27 cellular contexts compared by ENCODE assay signal in genomic region chr13:21871919-21872318, GRCh38.
"Had no signal": no experiment of that assay in that cellular context is flagged by ENCODE, and none has a peak within 500 bp of the region (broad histone marks: within the 10 kb centered on the region; RNA-seq: fewer than 3 reads in every experiment).

No MANE protein-coding gene starts in this region.

- H3K4me3 ChIP-seq: esophagus squamous epithelium, gastrocnemius medialis, lower lobe of right lung, sigmoid colon, upper lobe of left lung had no signal

- DNase-seq: activated CD4-positive, alpha-beta T cell treated with anti-CD3 and anti-CD28 coated beads for 1 hour; activated CD4-positive, alpha-beta T cell treated with anti-CD3 and anti-CD28 coated beads, Interleukin-2, amount 10 ng/mL, durations not matched to agents 7 days and 5 days; activated naive CD4-positive, alpha-beta T cell; activated T-cell treated with anti-CD3 and anti-CD28 coated beads for 4 hours; activated T-cell treated with anti-CD3 and anti-CD28 coated beads, Interleukin-2, amount 50 U/mL, for 72 hours; effector CD4-positive, alpha-beta T cell; esophagus squamous epithelium; gastrocnemius medialis; glutamatergic neuron; lower lobe of right lung; mesendoderm; posterior cingulate gyrus; sigmoid colon; stimulated activated CD4-positive, alpha-beta T cell treated with anti-CD3 and anti-CD28 coated beads, Interleukin-4, amount 100 ng/mL, for 4 hours; stimulated activated CD8-positive, alpha-beta memory T cell treated with anti-CD3 and anti-CD28 coated beads, Interleukin-4, amount 100 ng/mL, for 48 hours; stimulated activated naive CD8-positive, alpha-beta T cell treated with anti-CD3 and anti-CD28 coated beads, Interleukin-15, amount 100 ng/mL, for 72 hours; substantia nigra; T-helper 17 cell had no signal

- H3K9me3 ChIP-seq: esophagus squamous epithelium, gastrocnemius medialis, lower lobe of right lung, sigmoid colon, upper lobe of left lung had no signal

- H3K27ac ChIP-seq: esophagus squamous epithelium, gastrocnemius medialis, lower lobe of right lung, sigmoid colon, upper lobe of left lung had no signal

- H3K36me3 Mint-ChIP-seq: activated naive CD4-positive, alpha-beta T cell treated with anti-CD3 and anti-CD28 coated beads, Interleukin-2, amount 50 U/mL, for 72 hours; natural killer cell treated with Interleukin-12 subunit alpha and Interleukin-12 subunit beta and Interleukin-15 and Interleukin-18, amount 100 ng/mL, for 72 hours; stimulated activated memory B cell treated with anti-CD40 and anti-IgM and Interleukin-4, amounts not matched to agents 10 μg/mL and 1 μg/mL and 100 μg/mL, for 72 hours had no signal

- H3K27me3 ChIP-seq: esophagus squamous epithelium, gastrocnemius medialis, sigmoid colon, upper lobe of left lung had no signal

- H3K36me3 ChIP-seq: esophagus squamous epithelium, gastrocnemius medialis, lower lobe of right lung, sigmoid colon, upper lobe of left lung had no signal

- H3K9me3 Mint-ChIP-seq: activated CD4-positive, alpha-beta T cell treated with anti-CD3 and anti-CD28 coated beads, Interleukin-2, amount 10 ng/mL, durations not matched to agents 7 days and 5 days; activated naive CD4-positive, alpha-beta T cell treated with anti-CD3 and anti-CD28 coated beads, Interleukin-2, amount 50 U/mL, for 72 hours; activated T-cell treated with anti-CD3 and anti-CD28 coated beads, Interleukin-2, amount 50 U/mL, for 72 hours; central memory CD8-positive, alpha-beta T cell; dendritic cell treated with granulocyte-macrophage colony-stimulating factor and Interleukin-4, amounts not matched to agents 40 ng/mL and 50 ng/mL, for 4 days; natural killer cell treated with Interleukin-12 subunit alpha and Interleukin-12 subunit beta and Interleukin-15 and Interleukin-18, amount 100 ng/mL, for 72 hours; stimulated activated memory B cell treated with anti-CD40 and anti-IgM and Interleukin-4, amounts not matched to agents 10 μg/mL and 1 μg/mL and 100 μg/mL, for 72 hours; stimulated activated naive CD8-positive, alpha-beta T cell treated with anti-CD3 and anti-CD28 coated beads, Interleukin-15, amount 100 ng/mL, for 72 hours had no signal

- H3K4me1 ChIP-seq: gastrocnemius medialis, lower lobe of right lung, sigmoid colon had no signal

- H3K4me3 Mint-ChIP-seq: activated CD4-positive, alpha-beta T cell treated with anti-CD3 and anti-CD28 coated beads, Interleukin-2, amount 10 ng/mL, durations not matched to agents 7 days and 5 days; activated T-cell treated with anti-CD3 and anti-CD28 coated beads, Interleukin-2, amount 50 U/mL, for 72 hours; central memory CD8-positive, alpha-beta T cell; dendritic cell treated with granulocyte-macrophage colony-stimulating factor and Interleukin-4, amounts not matched to agents 40 ng/mL and 50 ng/mL, for 4 days; natural killer cell treated with Interleukin-12 subunit alpha and Interleukin-12 subunit beta and Interleukin-15 and Interleukin-18, amount 100 ng/mL, for 72 hours; stimulated activated memory B cell treated with anti-CD40 and anti-IgM and Interleukin-4, amounts not matched to agents 10 μg/mL and 1 μg/mL and 100 μg/mL, for 72 hours; stimulated activated naive CD8-positive, alpha-beta T cell treated with anti-CD3 and anti-CD28 coated beads, Interleukin-15, amount 100 ng/mL, for 72 hours; T-helper 17 cell had no signal

- FAIRE-seq: bronchial epithelial cell, keratinocyte, small intestine had no signal

- H3K27ac Mint-ChIP-seq: activated CD4-positive, alpha-beta T cell treated with anti-CD3 and anti-CD28 coated beads, Interleukin-2, amount 10 ng/mL, durations not matched to agents 7 days and 5 days; activated naive CD4-positive, alpha-beta T cell treated with anti-CD3 and anti-CD28 coated beads, Interleukin-2, amount 50 U/mL, for 72 hours; activated T-cell treated with anti-CD3 and anti-CD28 coated beads, Interleukin-2, amount 50 U/mL, for 72 hours; dendritic cell treated with granulocyte-macrophage colony-stimulating factor and Interleukin-4, amounts not matched to agents 40 ng/mL and 50 ng/mL, for 4 days; natural killer cell treated with Interleukin-12 subunit alpha and Interleukin-12 subunit beta and Interleukin-15 and Interleukin-18, amount 100 ng/mL, for 72 hours; stimulated activated memory B cell treated with anti-CD40 and anti-IgM and Interleukin-4, amounts not matched to agents 10 μg/mL and 1 μg/mL and 100 μg/mL, for 72 hours; stimulated activated naive CD8-positive, alpha-beta T cell treated with anti-CD3 and anti-CD28 coated beads, Interleukin-15, amount 100 ng/mL, for 72 hours had no signal

- H3K27me3 Mint-ChIP-seq: activated CD4-positive, alpha-beta T cell treated with anti-CD3 and anti-CD28 coated beads, Interleukin-2, amount 10 ng/mL, durations not matched to agents 7 days and 5 days; dendritic cell treated with granulocyte-macrophage colony-stimulating factor and Interleukin-4, amounts not matched to agents 40 ng/mL and 50 ng/mL, for 4 days; stimulated activated naive CD8-positive, alpha-beta T cell treated with anti-CD3 and anti-CD28 coated beads, Interleukin-15, amount 100 ng/mL, for 72 hours had no signal

- H3K4me1 Mint-ChIP-seq: activated CD4-positive, alpha-beta T cell treated with anti-CD3 and anti-CD28 coated beads, Interleukin-2, amount 10 ng/mL, durations not matched to agents 7 days and 5 days; central memory CD8-positive, alpha-beta T cell; stimulated activated memory B cell treated with anti-CD40 and anti-IgM and Interleukin-4, amounts not matched to agents 10 μg/mL and 1 μg/mL and 100 μg/mL, for 72 hours; stimulated activated naive CD8-positive, alpha-beta T cell treated with anti-CD3 and anti-CD28 coated beads, Interleukin-15, amount 100 ng/mL, for 72 hours had no signal

- ATAC-seq: activated naive CD4-positive, alpha-beta T cell treated with anti-CD3 and anti-CD28 coated beads, Interleukin-2, amount 50 U/mL, for 72 hours; activated T-cell treated with anti-CD3 and anti-CD28 coated beads, Interleukin-2, amount 50 U/mL, for 72 hours; gastrocnemius medialis; natural killer cell treated with Interleukin-12 subunit alpha and Interleukin-12 subunit beta and Interleukin-15 and Interleukin-18, amount 100 ng/mL, for 72 hours; stimulated activated memory B cell treated with anti-CD40 and anti-IgM and Interleukin-4, amounts not matched to agents 10 μg/mL and 1 μg/mL and 100 μg/mL, for 72 hours; stimulated activated naive CD8-positive, alpha-beta T cell treated with anti-CD3 and anti-CD28 coated beads, Interleukin-15, amount 100 ng/mL, for 72 hours; T-helper 17 cell had no signal
